ENCODE assay signal across 15 cellular contexts in the genomic region with DNA sequence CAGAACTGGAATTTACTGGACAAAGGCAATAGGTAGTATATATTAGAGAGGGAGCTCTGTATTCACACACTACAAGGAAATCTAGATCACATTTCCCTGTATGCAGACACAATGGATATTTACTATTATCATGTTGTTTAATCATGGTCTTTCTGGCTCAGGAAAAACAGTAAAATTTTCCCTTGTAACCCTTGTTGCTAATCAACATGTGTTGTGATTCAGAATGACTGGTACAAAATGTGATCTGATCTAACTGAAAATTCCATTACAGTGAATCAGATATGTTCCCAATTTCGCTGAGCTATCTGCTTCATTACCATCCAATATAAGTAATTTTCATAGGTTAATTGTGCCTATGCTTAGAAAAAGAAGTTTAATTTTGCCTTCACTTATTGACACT.
A peak's percentile ranks its signal among the peaks of the same experiment; 100 is the strongest.
DNase-seq lines count a peak whose midpoint lies in the region; ATAC-seq and TF ChIP-seq lines count a peak whose summit lies in the region.
"Had no signal": no experiment of that assay in that cellular context is flagged by ENCODE, and none has a peak within 500 bp of the region (broad histone marks: within the 10 kb centered on the region; RNA-seq: fewer than 3 reads in every experiment).

No MANE protein-coding gene starts in this region.

- H3K79me2 ChIP-seq in GM23248 (ENCODE audit: insufficient read depth) = no peaks in the 10 kb centered on the region

- peak overlapping the region; percentile 85 for H3K27ac ChIP-seq in GM23248
- H3K27ac ChIP-seq in body of pancreas = no peak overlapping the region
- H3K27ac ChIP-seq: right lobe of liver had no signal

- peak overlapping the region; percentile 60 for H3K9ac ChIP-seq in GM23248

- no peak overlapping the region for H3K4me3 Mint-ChIP-seq in activated naive CD4-positive, alpha-beta T cell treated with anti-CD3 and anti-CD28 coated beads for 36 hours
- H3K4me3 Mint-ChIP-seq: natural killer cell, WTC11 had no signal

- intact Hi-C loops in body of pancreas (cut with DNase I) = no loop called here
- intact Hi-C loops in activated naive CD4-positive, alpha-beta T cell treated with anti-CD3 and anti-CD28 coated beads for 36 hours (cut with micrococcal nuclease) = no loop called here

- H3K27me3 ChIP-seq in GM23248 (replicated peaks; ENCODE audit: insufficient read depth) = no peaks in the 10 kb centered on the region
- no peaks in the 10 kb centered on the region for H3K27me3 ChIP-seq in body of pancreas
- H3K27me3 ChIP-seq: right lobe of liver had no signal

- H3K36me3 Mint-ChIP-seq in activated naive CD4-positive, alpha-beta T cell treated with anti-CD3 and anti-CD28 coated beads for 36 hours (ENCODE audit: low read depth) = no peaks in the 10 kb centered on the region
- H3K36me3 Mint-ChIP-seq: natural killer cell, WTC11 had no signal

- peaks cover 5% of the 10 kb centered on the region for H3K9me3 Mint-ChIP-seq in activated naive CD4-positive, alpha-beta T cell treated with anti-CD3 and anti-CD28 coated beads for 36 hours
- H3K9me3 Mint-ChIP-seq: WTC11 had no signal

- TF ChIP-seq CTCF in fibroblast of the aortic adventitia (IDR thresholded peaks at IDR 0.05; ENCODE audit: insufficient read depth, low read length) (no peak), body of pancreas (IDR thresholded peaks at IDR 0.05) (no peak)

- no peaks in the 10 kb centered on the region for H3K9me2 ChIP-seq in GM23248 (ENCODE audit: insufficient read depth)

- ATAC-seq in body of pancreas = no peak
- ATAC-seq: natural killer cell, right lobe of liver, WTC11 had no signal

- no peaks in the 10 kb centered on the region for H4K20me1 ChIP-seq in GM23248 (ENCODE audit: insufficient read depth)

- in situ Hi-C loops in GM23248 (cut with MboI) = no loop called here

- WGBS in GM23248 (ENCODE audit: low coverage in 1 of 2, low lambda C conversion rate in 2 of 2, missing lambda C conversion rate in 2 of 2), 2 experiments = 0 to 4% methylated on average over 1 of the region's 1 CpG
- WGBS in body of pancreas, 2 donors = 81% methylated on average over 1 of the region's 1 CpG

- peak; percentile 88 for DNase-seq in GM23248
- peak; percentile 22 to 80 for DNase-seq in SW 1271 (lab: John Stamatoyannopoulos, UW)
- DNase-seq in fibroblast of the aortic adventitia (ENCODE audit: low read depth) = peak; percentile 58
- DNase-seq in stromal cell of bone marrow (ENCODE audit: low read depth) = peak; percentile 59
- DNase-seq in CD1c-positive myeloid dendritic cell (ENCODE audit: extremely low spot score) = no peak
- no peak for DNase-seq in body of pancreas
- DNase-seq in activated naive CD4-positive, alpha-beta T cell treated with anti-CD3 and anti-CD28 coated beads for 36 hours = no peak
- DNase-seq: activated T-cell treated with anti-CD3 and anti-CD28 coated beads, Interleukin-2, amount 50 U/mL, for 1 hour; DMS 273 treated with DMSO at 0.1 percent for 48 hours; islet precursor cell; natural killer cell; NCI-H1694; right lobe of liver had no signal

- H3K36me3 ChIP-seq in GM23248 (ENCODE audit: low read depth) (no peaks in the 10 kb centered on the region), body of pancreas (replicated peaks in 1 of 2; ENCODE audit: insufficient read depth in 1 of 2, low read depth in 2 of 2) (no peaks in the 10 kb centered on the region)
- H3K36me3 ChIP-seq: HAP-1, right lobe of liver had no signal

- H3K4me3 ChIP-seq in GM23248 (no peak overlapping the region), fibroblast of the aortic adventitia (ENCODE audit: low read depth, low read length) (no peak overlapping the region), body of pancreas (no peak overlapping the region)
- H3K4me3 ChIP-seq: HAP-1, right lobe of liver had no signal

- H3K9me3 ChIP-seq in GM23248 (ENCODE audit: low read depth) = no peaks in the 10 kb centered on the region
- no peaks in the 10 kb centered on the region for H3K9me3 ChIP-seq in body of pancreas
- H3K9me3 ChIP-seq: HAP-1, right lobe of liver had no signal

- H3K4me1 Mint-ChIP-seq in activated naive CD4-positive, alpha-beta T cell treated with anti-CD3 and anti-CD28 coated beads for 36 hours (ENCODE audit: low read depth) = no peaks in the 10 kb centered on the region
- H3K4me1 Mint-ChIP-seq: natural killer cell, WTC11 had no signal

- H3K4me2 ChIP-seq in GM23248 (ENCODE audit: unreplicated experiment) = peak overlapping the region; percentile 67

- peak overlapping the region; percentile 74 for H2AFZ ChIP-seq in GM23248

- H3K4me1 ChIP-seq in GM23248 (ENCODE audit: insufficient read depth) = peaks cover 19% of the 10 kb centered on the region
- H3K4me1 ChIP-seq in body of pancreas = no peaks in the 10 kb centered on the region
- H3K4me1 ChIP-seq: HAP-1, right lobe of liver had no signal

- CTCF ChIA-PET in activated naive CD4-positive, alpha-beta T cell treated with anti-CD3 and anti-CD28 coated beads for 36 hours (lab: Charles Lee) = no interaction called here

- peaks cover 15% of the 10 kb centered on the region for H3F3A ChIP-seq in GM23248 (ENCODE audit: insufficient read depth)

- no peak for TF ChIP-seq POLR2A in body of pancreas (IDR thresholded peaks at IDR 0.05)

- no peak overlapping the region for H3K27ac Mint-ChIP-seq in activated naive CD4-positive, alpha-beta T cell treated with anti-CD3 and anti-CD28 coated beads for 36 hours
- H3K27ac Mint-ChIP-seq: natural killer cell, WTC11 had no signal

- no peaks in the 10 kb centered on the region for H3K27me3 Mint-ChIP-seq in activated naive CD4-positive, alpha-beta T cell treated with anti-CD3 and anti-CD28 coated beads for 36 hours (ENCODE audit: low read depth)

Comparison
In these comparisons a context has a peak if more than half of its experiments do, and no peak if none do; other contexts are left out.
1. DNase-seq: peak in GM23248 (single experiment), SW 1271 (2 of 2), fibroblast of the aortic adventitia (single experiment) and stromal cell of bone marrow (single experiment); none in CD1c-positive myeloid dendritic cell (single experiment), body of pancreas (0 of 4) and activated naive CD4-positive, alpha-beta T cell treated with anti-CD3 and anti-CD28 coated beads for 36 hours (single experiment).